ENCODE assay signal across 8 cellular contexts in the genomic region with DNA sequence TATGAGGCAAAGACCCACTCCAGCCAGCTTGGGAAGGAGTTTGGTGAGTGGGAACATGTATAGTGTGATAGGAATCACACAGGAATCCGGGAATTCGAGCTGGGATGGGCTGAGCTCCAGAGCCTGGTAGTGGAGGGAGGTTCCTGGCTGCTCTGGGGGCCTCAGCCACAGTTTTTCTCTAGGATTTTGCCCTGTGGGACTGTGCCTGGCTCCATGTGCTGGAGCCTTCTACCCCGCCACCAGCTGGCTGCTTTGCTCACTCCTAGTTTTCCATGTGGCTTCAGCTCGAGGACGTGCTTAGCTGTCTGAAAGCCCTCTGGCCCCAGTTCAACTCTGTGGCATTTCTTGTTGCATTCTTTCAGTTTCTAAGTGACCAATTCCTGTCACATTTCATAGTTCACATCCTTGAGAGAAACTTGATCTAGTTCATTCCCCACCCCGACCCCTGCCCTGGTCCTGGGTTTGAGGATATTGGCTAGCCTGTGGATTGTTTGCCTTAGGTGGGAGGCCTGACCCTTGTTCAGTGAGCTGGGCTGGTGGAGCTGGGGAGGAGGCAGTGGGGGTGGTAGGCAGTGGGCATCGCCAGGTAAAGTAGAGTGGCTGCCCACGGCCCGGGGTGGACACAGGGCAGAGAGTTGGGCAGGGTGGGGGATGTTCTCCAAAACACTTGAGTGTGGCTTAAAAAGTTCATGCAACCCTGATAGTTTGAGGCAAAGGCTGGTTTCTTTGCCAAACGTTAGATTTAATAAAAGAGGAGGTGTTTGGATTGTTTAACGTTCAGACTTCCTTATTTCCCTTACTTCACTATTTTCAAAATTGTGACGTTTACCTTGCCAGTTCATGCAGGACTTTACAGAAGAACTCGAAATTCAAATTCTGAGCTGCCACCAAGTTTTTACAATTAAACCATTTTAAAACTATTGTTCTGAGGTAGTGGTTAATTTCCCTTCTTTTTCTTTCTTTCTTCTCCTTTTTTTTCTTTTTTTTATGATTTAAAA. TPM values are rescaled to one million over a fixed set of nuclear protein-coding genes. Genes with fewer than 3 reads are reported as not detected.
A peak's percentile ranks its signal among the peaks of the same experiment; 100 is the strongest.
DNase-seq lines count a peak whose midpoint lies in the region; ATAC-seq and TF ChIP-seq lines count a peak whose summit lies in the region.

No MANE protein-coding gene starts in this region.

- peak overlapping the region; percentile 34 for H3K4me2 ChIP-seq in skeletal muscle satellite cell (ENCODE audit: low read length)

- WGBS in adrenal gland, 4 donors = 17 to 23% (median 19%) methylated on average over 13 of the region's 13 CpGs

- intact Hi-C loops in CD4-positive, alpha-beta memory T cell (cut with micrococcal nuclease) = no loop called here
- intact Hi-C loops in adrenal gland (cut with DNase I) = loop anchor here in 1 of 2 donors (10.0 kb wide), 2 partner anchors 51 to 59 kb away; no protein-coding TSS in a partner anchor

- no peaks in the 10 kb centered on the region for H3K36me3 ChIP-seq in CD4-positive, alpha-beta memory T cell (ENCODE audit: insufficient read depth, low read length)
- H3K36me3 ChIP-seq in adrenal gland (replicated peaks in 1 of 2) (peaks cover 0 to 51% of the 10 kb centered on the region in 2 donors), skeletal muscle satellite cell (ENCODE audit: insufficient read depth, low read length) (peaks cover 59% of the 10 kb centered on the region), HAP-1 (replicated peaks) (peaks cover 22% of the 10 kb centered on the region)

- H3K4me3 Mint-ChIP-seq in CD4-positive, alpha-beta memory T cell = peak overlapping the region in 1 of 8 donors; percentile 32

- H3K27ac ChIP-seq in CD4-positive, alpha-beta memory T cell (ENCODE audit: low read depth, low read length) = no peak overlapping the region
- peak overlapping the region; percentile 55 to 99 (median 94) for H3K27ac ChIP-seq in adrenal gland

- H3K4me1 ChIP-seq in CD4-positive, alpha-beta memory T cell (ENCODE audit: insufficient read depth, low read length) = peaks cover 45% of the 10 kb centered on the region
- H3K4me1 ChIP-seq in adrenal gland (replicated peaks in 1 of 2) (peaks cover 76 to 88% of the 10 kb centered on the region in 2 donors), skeletal muscle satellite cell (ENCODE audit: control insufficient read depth, insufficient read depth, low read length) (peaks cover 65% of the 10 kb centered on the region), HAP-1 (peaks cover 2% of the 10 kb centered on the region)

- no peaks in the 10 kb centered on the region for H3K27me3 Mint-ChIP-seq in CD4-positive, alpha-beta memory T cell

- no peaks in the 10 kb centered on the region for H3K9me3 ChIP-seq in CD4-positive, alpha-beta memory T cell (ENCODE audit: control insufficient read depth in 1 of 2, low read length in 2 of 2)
- no peaks in the 10 kb centered on the region for H3K9me3 ChIP-seq in adrenal gland (replicated peaks in 1 of 3)
- no peaks in the 10 kb centered on the region for H3K9me3 ChIP-seq in skeletal muscle satellite cell (replicated peaks; ENCODE audit: low read length)
- no peaks in the 10 kb centered on the region for H3K9me3 ChIP-seq in HAP-1

- no peaks in the 10 kb centered on the region for H3K27me3 ChIP-seq in CD4-positive, alpha-beta memory T cell (ENCODE audit: insufficient read depth, low read length)
- H3K27me3 ChIP-seq in adrenal gland (no peaks in the 10 kb centered on the region), skeletal muscle satellite cell (ENCODE audit: control insufficient read depth, insufficient read depth, low read length) (no peaks in the 10 kb centered on the region), HAP-1 (ENCODE audit: low read depth) (no peaks in the 10 kb centered on the region)

- peaks cover 35 to 76% (median 58%) of the 10 kb centered on the region in 4 donors for H3K4me1 Mint-ChIP-seq in CD4-positive, alpha-beta memory T cell

- in situ Hi-C loops in HAP-1 (cut with MboI; ENCODE audit: low sequenced_read_pairs) = no loop called here

- TF ChIP-seq POLR2A in adrenal gland (IDR thresholded peaks at IDR 0.05) = peak in 1 of 2 donors; percentile 55

- H3K9ac ChIP-seq in skeletal muscle satellite cell (ENCODE audit: low read depth, low read length) = peak overlapping the region; percentile 39

- TF ChIP-seq CTCF in adrenal gland (IDR thresholded peaks at IDR 0.05) = peak in 4 of 6 experiments; percentile 5 to 42 (median 24)

- peaks cover 55 to 75% of the 10 kb centered on the region in 2 donors for H3K36me3 Mint-ChIP-seq in CD4-positive, alpha-beta memory T cell

- peaks cover 0 to 2% (median 0%) of the 10 kb centered on the region in 8 donors for H3K9me3 Mint-ChIP-seq in CD4-positive, alpha-beta memory T cell

- CTCF ChIA-PET in CD4-positive, alpha-beta memory T cell (lab: Charles Lee; ENCODE audit: partially characterized antibody) = interaction anchor here (0.7 kb wide), 1 partner anchor 59 kb away, joined by 3 read pairs; no protein-coding TSS in a partner anchor

- ATAC-seq in HG03432 (IDR thresholded peaks at IDR 0.05; ENCODE audit: unreplicated experiment) = peak; percentile 27

- no peak overlapping the region for H3K4me3 ChIP-seq in CD4-positive, alpha-beta memory T cell (ENCODE audit: low read length in 2 of 2)
- peak overlapping the region in 1 of 4 donors; percentile 86 for H3K4me3 ChIP-seq in adrenal gland
- peak overlapping the region; percentile 2 for H3K4me3 ChIP-seq in skeletal muscle satellite cell (ENCODE audit: low read length)
- H3K4me3 ChIP-seq in HAP-1 = no peak overlapping the region

- DNase-seq in CD4-positive, alpha-beta memory T cell = no peak
- DNase-seq in adrenal gland (peak; percentile 78 to 97 (median 94)), hippocampal formation (lab: John Stamatoyannopoulos, UW) (peak; percentile 28 to 62), iPS-NIHi11 (ENCODE audit: low spot score) (no peak), HAP-1 (ENCODE audit: low spot score in 2 of 2) (no peak), NCI-H1048 (lab: John Stamatoyannopoulos, UW) (no peak)

- POLR2A ChIA-PET in CD4-positive, alpha-beta memory T cell (lab: Charles Lee; ENCODE audit: partially characterized antibody) = no interaction called here

- peak overlapping the region in 4 of 7 donors; percentile 25 to 90 (median 73) for H3K27ac Mint-ChIP-seq in CD4-positive, alpha-beta memory T cell

RNA-seq across cellular contexts. Expression of gene SEC14L1, which starts 5.2 kb away (rescaled TPM):
- total RNA-seq in CD4-positive, alpha-beta memory T cell = 10 to 100 TPM; 35.0 to 35.5 TPM
- 10 to 100 TPM in 1 of 2 donors, 1 to 10 TPM in 1; 8.9 to 16.8 TPM for polyA plus RNA-seq in CD4-positive, alpha-beta memory T cell
- total RNA-seq in adrenal gland = 100 to 1,000 TPM; 130 to 255 (median 199) TPM
- polyA plus RNA-seq in adrenal gland = 100 to 1,000 TPM in 2 of 3 donors, 10 to 100 TPM in 1; 61.8 to 125 (median 119) TPM
- total RNA-seq in skeletal muscle satellite cell (2012; rRNA removed) = 25.1 and 27.9 TPM in 2 replicates

Comparison
In these comparisons a context has a peak if more than half of its experiments do, and no peak if none do; other contexts are left out.
1. DNase-seq: peak in adrenal gland (7 of 7) and hippocampal formation (2 of 2); none in CD4-positive, alpha-beta memory T cell (0 of 5), iPS-NIHi11 (single experiment), HAP-1 (0 of 2) and NCI-H1048 (single experiment).